Comparison of ENCODE assay signal across 15 cellular contexts in genomic region chr16:81939164-81940067, GRCh38.
DNase-seq lines count a peak whose midpoint lies in the region; ATAC-seq, FAIRE-seq and TF ChIP-seq lines count a peak whose summit lies in the region.
"Had no signal": no experiment of that assay in that cellular context is flagged by ENCODE, and none has a peak within 500 bp of the region (broad histone marks: within the 10 kb centered on the region; RNA-seq: fewer than 3 reads in every experiment).

No MANE protein-coding gene starts in this region.

- FAIRE-seq in K562 (lab: Jason Lieb, UNC), result peak; percentile 49

- H4K20me1 ChIP-seq in K562 (replicated peaks; ENCODE audit: control insufficient read depth, insufficient read depth, low read length), result no peaks in the 10 kb centered on the region

- peaks cover 14 to 39% of the 10 kb centered on the region in 2 experiments; a peak in 4 of 5 replicates for H3K27me3 ChIP-seq in K562 (ENCODE audit: control insufficient read depth in 2 of 2, insufficient read depth in 2 of 2, low read length in 2 of 2)
- no peaks in the 10 kb centered on the region for H3K27me3 ChIP-seq in mesendoderm (ENCODE audit: insufficient read depth, low read length, poor library complexity)
- no peaks in the 10 kb centered on the region for H3K27me3 ChIP-seq in testis

- H3K56ac ChIP-seq in mesendoderm (ENCODE audit: low read length), result peak overlapping the region; percentile 69

- no peak overlapping the region for H3K23ac ChIP-seq in mesendoderm (ENCODE audit: low read length)

- no peak overlapping the region for H2AFZ ChIP-seq in K562 (ENCODE audit: low read depth, low read length)
- H2AFZ ChIP-seq: parathyroid adenoma had no signal

- intact Hi-C loops in K562 (cut with micrococcal nuclease), result loop anchor here (1.0 to 5.0 kb wide), 4 partner anchors 58 to 1278 kb away; no protein-coding TSS in a partner anchor
- intact Hi-C loops in testis (cut with DNase I; ENCODE audit: low total_unique reads), result no loop called here

- H3K9me3 ChIP-seq in K562 (replicated peaks; ENCODE audit: control insufficient read depth, insufficient read depth, low read depth, low read length) (no peaks in the 10 kb centered on the region), testis (no peaks in the 10 kb centered on the region)
- H3K9me3 ChIP-seq: lower lobe of right lung had no signal

- no peak overlapping the region for H3K4me3 ChIP-seq in K562
- H3K4me3 ChIP-seq in mesendoderm (ENCODE audit: low read length), result no peak overlapping the region
- H3K4me3 ChIP-seq in testis, result no peak overlapping the region
- H3K4me3 ChIP-seq: lower lobe of right lung had no signal

- H3K9ac ChIP-seq in K562 (ENCODE audit: insufficient read depth in 1 of 2, low read depth in 2 of 2, low read length in 2 of 2) (no peak overlapping the region), mesendoderm (ENCODE audit: low read length) (peak overlapping the region; percentile 32)
- H3K9ac ChIP-seq: parathyroid adenoma had no signal

- in situ Hi-C loops in K562 (cut with MboI), result loop anchor here (5.0 kb wide), 1 partner anchor 293 kb away; no protein-coding TSS in a partner anchor

- H4K8ac ChIP-seq in mesendoderm (ENCODE audit: low read depth, low read length), result no peak overlapping the region

- DNase-seq in NCI-H2196 (lab: John Stamatoyannopoulos, UW; ENCODE audit: unreplicated experiment), result peak; percentile 0
- DNase-seq in NCI-H2196 treated with DMSO at 0.1 percent for 48 hours (lab: John Stamatoyannopoulos, UW; ENCODE audit: unreplicated experiment), result no peak
- peak; percentile 1 to 18 for DNase-seq in Kasumi-1 (lab: John Stamatoyannopoulos, UW)
- DNase-seq in K562 (ENCODE audit: extremely low read depth in 1 of 4, low spot score in 3 of 4), result peak in 1 of 4 experiments; percentile 22
- peak; percentile 96 for DNase-seq in mesendoderm
- no peak for DNase-seq in testis
- no peak for DNase-seq in effector CD8-positive, alpha-beta T cell (lab: John Stamatoyannopoulos, UW)
- DNase-seq: ACHN; activated T-cell treated with anti-CD3 and anti-CD28 coated beads, Interleukin-2, amount 50 U/mL, for 4 hours; amniotic stem cell; IMR-90; lower lobe of right lung had no signal

- POLR2A ChIA-PET in K562 (lab: Yijun Ruan, JAX), result no interaction called here

- H3K36me3 ChIP-seq in K562 (ENCODE audit: control insufficient read depth, insufficient read depth, low read length) (no peaks in the 10 kb centered on the region), mesendoderm (ENCODE audit: control insufficient read depth, insufficient read depth, low read length) (no peaks in the 10 kb centered on the region), testis (ENCODE audit: low read depth, missing control alignments) (no peaks in the 10 kb centered on the region)

- peak overlapping the region; percentile 40 for H2BK5ac ChIP-seq in mesendoderm (ENCODE audit: low read length)

- H3K4me2 ChIP-seq in K562 (ENCODE audit: insufficient read depth, low read length) (no peak overlapping the region), mesendoderm (ENCODE audit: low read length) (no peak overlapping the region)

- no peaks in the 10 kb centered on the region for H3K79me2 ChIP-seq in K562 (ENCODE audit: control insufficient read depth, insufficient read depth, low read length)
- H3K79me2 ChIP-seq in mesendoderm (ENCODE audit: control insufficient read depth, insufficient read depth, low read length), result no peaks in the 10 kb centered on the region
- H3K79me2 ChIP-seq: parathyroid adenoma had no signal

- TF ChIP-seq POLR2A in K562 (conservative IDR thresholded peaks at IDR 0.05) (no peak), testis (IDR thresholded peaks at IDR 0.05) (no peak)

- no peak overlapping the region for H2BK120ac ChIP-seq in mesendoderm (ENCODE audit: low read depth, low read length)

- TF ChIP-seq CTCF in K562 (IDR thresholded peaks at IDR 0.05 in 2 of 3, conservative IDR thresholded peaks at IDR 0.05 in 1 of 3; ENCODE audit: insufficient read depth in 2 of 3, low read depth in 1 of 3, low read length in 3 of 3) (peak in 1 of 3 experiments; percentile 36; a peak in 2 of 6 replicates), testis (IDR thresholded peaks at IDR 0.05) (no peak)

- ATAC-seq in K562 (peak; percentile 48), GM19324 (IDR thresholded peaks at IDR 0.05; ENCODE audit: low FRiP score, unreplicated experiment) (no peak)
- ATAC-seq: activated CD4-positive, CD25-positive, alpha-beta regulatory T cell treated with anti-CD3 and anti-CD28 coated beads, Interleukin-2, amount 50 U/mL, for 24 hours; activated T-cell treated with anti-CD3 and anti-CD28 coated beads, Interleukin-2, amount 50 U/mL, for 4 hours; lower lobe of right lung had no signal

- CTCF ChIA-PET in K562 (lab: Yijun Ruan, JAX; ENCODE audit: low intra/inter-chr PET ratio), result interaction anchor here (1.7 to 2.0 kb wide), 2 partner anchors 123 to 291 kb away, joined by 7 to 23 read pairs; no protein-coding TSS in a partner anchor

- H3K18ac ChIP-seq in mesendoderm (ENCODE audit: low read length), result no peak overlapping the region

- 3% methylated on average over 7 of the region's 7 CpGs for WGBS in K562 (ENCODE audit: insufficient coverage, low coverage, missing lambda C conversion rate)
- no CpG with 5 or more reads among the region's 7 CpGs for WGBS in mesendoderm (ENCODE audit: extremely low coverage, insufficient coverage, low lambda C conversion rate)
- WGBS in testis, 2 donors, result 55 to 64% methylated on average over 7 of the region's 7 CpGs

- H3K4me1 ChIP-seq in K562 (replicated peaks in 1 of 2; ENCODE audit: control insufficient read depth in 2 of 2, insufficient read depth in 2 of 2, low read length in 2 of 2), result no peaks in the 10 kb centered on the region
- H3K4me1 ChIP-seq in mesendoderm (ENCODE audit: control insufficient read depth, low read depth, low read length), result peaks cover 21% of the 10 kb centered on the region
- H3K4me1 ChIP-seq in testis, result no peaks in the 10 kb centered on the region
- H3K4me1 ChIP-seq: parathyroid adenoma had no signal

- H3K79me1 ChIP-seq in mesendoderm (ENCODE audit: low read length), result no peaks in the 10 kb centered on the region

- no peak overlapping the region for H4K5ac ChIP-seq in mesendoderm (ENCODE audit: low read length)

- TF ChIP-seq RAD21 in K562 (CRISPR knock-in tag; conservative IDR thresholded peaks at IDR 0.05 in 1 of 2, IDR thresholded peaks at IDR 0.05 in 1 of 2), result no peak

- H2BK15ac ChIP-seq in mesendoderm (replicated peaks; ENCODE audit: low read depth), result no peak overlapping the region

- no peak overlapping the region for H3K27ac ChIP-seq in K562 (ENCODE audit: extremely low read depth, low read depth, low read length)
- no peak overlapping the region for H3K27ac ChIP-seq in mesendoderm (ENCODE audit: low read depth, low read length)
- H3K27ac ChIP-seq in testis, result no peak overlapping the region
- H3K27ac ChIP-seq: parathyroid adenoma had no signal

- no TSS peak for BruUV-seq in K562 (replicated peaks; lab: Mats Ljungman, UMichigan)

- no peaks in the 10 kb centered on the region for H3K9me1 ChIP-seq in K562 (ENCODE audit: control insufficient read depth, insufficient read depth, low read length)

- H3K4ac ChIP-seq in mesendoderm (ENCODE audit: low read depth, low read length), result no peak overlapping the region

- no peak overlapping the region for H2AK5ac ChIP-seq in mesendoderm (ENCODE audit: low read length)

- TF ChIP-seq EP300 in K562 (IDR thresholded peaks at IDR 0.05; ENCODE audit: low read length), result no peak

TF ChIP-seq in K562, 482 proteins besides CTCF, POLR2A, EP300 and RAD21 (continues in another document):
- no peak for TF ChIP-seq CEBPZ (IDR thresholded peaks at IDR 0.05; ENCODE audit: borderline replicate concordance, low read depth, low read length)
- TF ChIP-seq PKNOX1 (IDR thresholded peaks at IDR 0.05), result peak; percentile 52; the same call in 1 of the 2 replicates
- peak; percentile 67; the same call in 1 of the 2 replicates for TF ChIP-seq TCF7 (IDR thresholded peaks at IDR 0.05; ENCODE audit: borderline replicate concordance)
- no peak for TF ChIP-seq RFX5 (IDR thresholded peaks at IDR 0.05; ENCODE audit: low read depth, low read length)
- no peak for TF ChIP-seq SIN3A (IDR thresholded peaks at IDR 0.05; ENCODE audit: borderline replicate concordance in 2 of 2, control insufficient read depth in 1 of 2, low read depth in 2 of 2, low read length in 2 of 2)
- 0 out of 2 replicates have a peak, but pooled peaks have one; percentile 15 for TF ChIP-seq CBFA2T3 (IDR thresholded peaks at IDR 0.05)

Comparison
In these comparisons a context has a peak if more than half of its experiments do, and no peak if none do; other contexts are left out.
1. DNase-seq: peak in NCI-H2196 (single experiment), Kasumi-1 (2 of 2) and mesendoderm (single experiment); none in NCI-H2196 treated with DMSO at 0.1 percent for 48 hours (single experiment), testis (single experiment) and effector CD8-positive, alpha-beta T cell (single experiment).